ENCODE assay signal across 9 cellular contexts in the genomic region with DNA sequence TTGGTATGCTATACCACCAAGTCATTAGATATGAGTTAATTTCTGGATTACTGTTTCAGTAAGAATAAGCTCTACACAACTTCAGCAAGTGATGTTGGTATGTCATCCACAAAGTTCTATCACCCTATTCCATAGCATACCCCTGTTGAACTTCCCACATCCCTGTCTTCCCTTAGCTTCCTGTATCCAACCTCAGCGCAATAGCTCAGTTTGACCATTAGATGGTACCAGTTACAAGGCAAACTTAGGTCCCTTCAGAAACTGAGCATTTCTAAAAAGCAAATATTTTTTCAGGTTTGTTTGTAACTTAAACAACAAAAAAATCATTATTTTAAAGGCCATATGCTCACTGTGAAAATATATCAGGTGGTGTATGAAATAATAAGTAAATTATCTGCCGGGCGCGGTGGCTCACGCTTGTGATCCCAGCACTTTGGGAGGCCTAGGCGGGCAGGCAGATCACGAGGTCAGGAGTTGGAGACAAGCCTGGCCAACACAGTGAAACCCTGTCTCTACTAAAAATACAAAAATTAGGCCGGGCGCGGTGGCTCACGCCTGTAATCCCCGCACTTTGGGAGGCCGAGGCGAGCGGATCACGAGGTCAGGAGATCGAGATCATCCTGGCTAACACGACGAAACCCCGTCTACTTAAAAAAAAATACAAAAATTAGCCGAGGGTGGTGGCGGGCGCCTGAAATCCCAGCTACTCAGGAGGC. TPM values are rescaled to one million over a fixed set of nuclear protein-coding genes. Genes with fewer than 3 reads are reported as not detected.
DNase-seq lines count a peak whose midpoint lies in the region; ATAC-seq, FAIRE-seq and TF ChIP-seq lines count a peak whose summit lies in the region.
"Had no signal": no experiment of that assay in that cellular context is flagged by ENCODE, and none has a peak within 500 bp of the region (broad histone marks: within the 10 kb centered on the region; RNA-seq: fewer than 3 reads in every experiment).

No MANE protein-coding gene starts in this region.

- CTCF ChIA-PET in Calu3 (lab: Charles Lee): interaction anchor here (0.5 to 3.6 kb wide), 8 partner anchors 9 to 51 kb away, joined by 3 to 100 read pairs (median 4); a partner anchor contains a TSS

- no peaks in the 10 kb centered on the region for H3K9me3 ChIP-seq in SU-DHL-6 (ENCODE audit: insufficient read depth, low read length)
- H3K9me3 ChIP-seq in keratinocyte (ENCODE audit: control insufficient read depth, low read depth, low read length): no peaks in the 10 kb centered on the region

- DNase-seq in Calu3 (peak; percentile 21), HL-60 (ENCODE audit: low read depth in 1 of 2, low spot score in 1 of 2) (no peak), keratinocyte (ENCODE audit: low read depth, low spot score) (no peak)
- no peak for DNase-seq in activated CD8-positive, alpha-beta memory T cell treated with anti-CD3 and anti-CD28 coated beads, Interleukin-2, amount 50 U/mL, for 48 hours
- no peak for DNase-seq in stimulated activated CD4-positive, alpha-beta T cell treated with anti-CD3 and anti-CD28 coated beads, Interleukin-4, amount 100 ng/mL, for 24 hours

- peaks cover 3% of the 10 kb centered on the region; the same call in 1 of the 2 replicates for H3F3A ChIP-seq in SU-DHL-6 (ENCODE audit: insufficient read depth)

- no peaks in the 10 kb centered on the region for H3K9me1 ChIP-seq in keratinocyte (ENCODE audit: control insufficient read depth, extremely low read depth, insufficient read depth, low read length)

- no peak overlapping the region for H3K27ac ChIP-seq in HL-60 (replicated peaks)
- no peak overlapping the region for H3K27ac ChIP-seq in SU-DHL-6 (ENCODE audit: low read depth, low read length)
- no peak overlapping the region for H3K27ac ChIP-seq in keratinocyte (ENCODE audit: control insufficient read depth, insufficient read depth, low read length)

- H3K27me3 Mint-ChIP-seq in Calu3 (ENCODE audit: unreplicated experiment): no peaks in the 10 kb centered on the region
- H3K27me3 Mint-ChIP-seq: IgD-negative memory B cell had no signal

- dilution Hi-C loops in keratinocyte (cut with MboI; ENCODE audit: extremely low pct_ligation_motif_present, low sequenced_read_pairs): no loop called here

- no peak for ATAC-seq in GM18498 (IDR thresholded peaks at IDR 0.05; ENCODE audit: unreplicated experiment)
- ATAC-seq in GM19467 (IDR thresholded peaks at IDR 0.05; ENCODE audit: unreplicated experiment): no peak

- no peaks in the 10 kb centered on the region for H3K27me3 ChIP-seq in HL-60 (ENCODE audit: insufficient read depth, poor library complexity, severe bottlenecking)
- no peaks in the 10 kb centered on the region for H3K27me3 ChIP-seq in SU-DHL-6 (ENCODE audit: low read length)
- H3K27me3 ChIP-seq in keratinocyte (ENCODE audit: control insufficient read depth, extremely low read depth, insufficient read depth, low read length): no peaks in the 10 kb centered on the region

- no peaks in the 10 kb centered on the region for H3K4me1 Mint-ChIP-seq in Calu3 (ENCODE audit: low read depth, unreplicated experiment)

- BruUV-seq in Calu3 (replicated peaks; lab: Mats Ljungman, UMichigan): no TSS peak

- H3K4me3 Mint-ChIP-seq in Calu3 (ENCODE audit: low read depth, unreplicated experiment): no peak overlapping the region

- H3K79me2 ChIP-seq in SU-DHL-6 (ENCODE audit: insufficient read depth, low read length) (no peaks in the 10 kb centered on the region), keratinocyte (ENCODE audit: control insufficient read depth, insufficient read depth, low read length) (no peaks in the 10 kb centered on the region)

- TF ChIP-seq CTCF in Calu3 (IDR thresholded peaks at IDR 0.05; ENCODE audit: unreplicated experiment): peak; percentile 61
- peak; percentile 39 for TF ChIP-seq CTCF in HL-60 (IDR thresholded peaks at IDR 0.05; ENCODE audit: insufficient read depth, low read length)
- peak; percentile 54 for TF ChIP-seq CTCF in SU-DHL-6 (IDR thresholded peaks at IDR 0.05; ENCODE audit: insufficient read depth, low read length, poor library complexity, severe bottlenecking)
- peak; percentile 67 to 92 (median 77) for TF ChIP-seq CTCF in keratinocyte (optimal IDR thresholded peaks at IDR 0.05 in 1 of 3, IDR thresholded peaks at IDR 0.05 in 1 of 3, conservative IDR thresholded peaks at IDR 0.05 in 1 of 3; ENCODE audit: extremely low read depth in 1 of 3, insufficient read depth in 2 of 3, low read length in 3 of 3)

- H3K9me2 ChIP-seq in SU-DHL-6 (replicated peaks; ENCODE audit: insufficient read depth, low read length): no peaks in the 10 kb centered on the region

- H3K4me3 ChIP-seq in HL-60 (replicated peaks; ENCODE audit: insufficient read depth, low read length) (no peak overlapping the region), SU-DHL-6 (ENCODE audit: insufficient read depth, low read length, poor library complexity, severe bottlenecking) (no peak overlapping the region), keratinocyte (ENCODE audit: control insufficient read depth in 2 of 3, extremely low read depth in 1 of 3, insufficient read depth in 2 of 3, low read depth in 1 of 3, low read length in 3 of 3) (no peak overlapping the region)

- no peaks in the 10 kb centered on the region for H3K9me3 Mint-ChIP-seq in Calu3 (ENCODE audit: low read depth, unreplicated experiment)
- H3K9me3 Mint-ChIP-seq: IgD-negative memory B cell had no signal

- peaks cover 16% of the 10 kb centered on the region for H3K36me3 Mint-ChIP-seq in Calu3 (ENCODE audit: insufficient read depth, unreplicated experiment)
- H3K36me3 Mint-ChIP-seq: IgD-negative memory B cell had no signal

- no peak overlapping the region for H3K4me2 ChIP-seq in SU-DHL-6 (ENCODE audit: low read depth, low read length, poor library complexity, severe bottlenecking)
- peak overlapping the region; percentile 32 for H3K4me2 ChIP-seq in keratinocyte (ENCODE audit: control insufficient read depth, extremely low read depth, insufficient read depth, low read depth, low read length)

- H3K36me3 ChIP-seq in SU-DHL-6 (ENCODE audit: low read length) (no peaks in the 10 kb centered on the region), keratinocyte (ENCODE audit: control insufficient read depth in 2 of 2, extremely low read depth in 1 of 2, insufficient read depth in 2 of 2, low read length in 2 of 2) (no peaks in the 10 kb centered on the region)

- H2AFZ ChIP-seq in SU-DHL-6 (ENCODE audit: low read depth, low read length, severe bottlenecking): no peak overlapping the region
- no peak overlapping the region for H2AFZ ChIP-seq in keratinocyte (ENCODE audit: control insufficient read depth, low read length)

- FAIRE-seq in keratinocyte (lab: Jason Lieb, UNC): peak; percentile 68

- peaks cover 16% of the 10 kb centered on the region for H3K4me1 ChIP-seq in keratinocyte (ENCODE audit: control insufficient read depth, extremely low read depth, insufficient read depth, low read length)

- no peak overlapping the region for H3K27ac Mint-ChIP-seq in Calu3 (ENCODE audit: unreplicated experiment)

- H4K20me1 ChIP-seq in SU-DHL-6 (ENCODE audit: low read depth, low read length) (no peaks in the 10 kb centered on the region), keratinocyte (ENCODE audit: control insufficient read depth, extremely low read depth, insufficient read depth, low read length) (no peaks in the 10 kb centered on the region)

- H3K9ac ChIP-seq in SU-DHL-6 (ENCODE audit: low read length) (no peak overlapping the region), keratinocyte (ENCODE audit: control insufficient read depth, extremely low read depth, insufficient read depth, low read length) (no peak overlapping the region)

- intact Hi-C loops in Calu3 (cut with micrococcal nuclease; ENCODE audit: unreplicated experiment): no loop called here

RNA-seq across cellular contexts. Expression of a gene that starts 8.8 kb away (rescaled TPM):
- not detected in 2 replicates for total RNA-seq in Calu3 (2022)
- not detected in 3 replicates for polyA plus RNA-seq in keratinocyte
- not detected for polyA plus RNA-seq in keratinocyte (2011; ENCODE audit: low read depth)
- not detected in 2 replicates for polyA plus RNA-seq in keratinocyte (2011; cell fraction: cytosol; rRNA removed)
- not detected in 2 replicates for polyA plus RNA-seq in keratinocyte (2011; cell fraction: nucleus; rRNA removed)
- polyA plus RNA-seq in keratinocyte (2012; ENCODE audit: low replicate concordance): 0.11 and 0.14 TPM in 2 replicates
- not detected in 3 replicates for polyA minus RNA-seq in keratinocyte
- not detected for polyA minus RNA-seq in keratinocyte (2011; cell fraction: cytosol; rRNA and poly(A)+ RNA removed)
- not detected in 2 replicates for polyA minus RNA-seq in keratinocyte (2011; cell fraction: nucleus; rRNA and poly(A)+ RNA removed)
- polyA plus RNA-seq: IgD-negative memory B cell had no signal

RNA-seq across cellular contexts. Expression of a gene that starts 15.1 kb away (rescaled TPM):
- total RNA-seq in Calu3 (2022): 35.3 and 42.2 TPM in 2 replicates
- 10.4 to 18.9 TPM (median 18.9 TPM) in 3 replicates for polyA plus RNA-seq in keratinocyte
- polyA plus RNA-seq in keratinocyte (2011; ENCODE audit: low read depth): 4.6 TPM
- 4.7 and 5.5 TPM in 2 replicates for polyA plus RNA-seq in keratinocyte (2011; cell fraction: cytosol; rRNA removed)
- 139 and 170 TPM in 2 replicates for polyA plus RNA-seq in keratinocyte (2011; cell fraction: nucleus; rRNA removed)
- polyA plus RNA-seq in keratinocyte (2012; ENCODE audit: low replicate concordance): 11.4 and 12.9 TPM in 2 replicates
- polyA minus RNA-seq in keratinocyte: 13.0 to 36.7 TPM (median 16.0 TPM) in 3 replicates
- polyA minus RNA-seq in keratinocyte (2011; cell fraction: cytosol; rRNA and poly(A)+ RNA removed): 2.7 TPM
- 24.5 and 31.4 TPM in 2 replicates for polyA minus RNA-seq in keratinocyte (2011; cell fraction: nucleus; rRNA and poly(A)+ RNA removed)

RNA-seq across cellular contexts. Expression of a gene that starts 32.9 kb away (rescaled TPM):
- total RNA-seq in Calu3 (2022): 0.83 TPM in 1 of 2 replicates, not detected in the other
- 17.4 to 26.3 TPM (median 22.5 TPM) in 3 replicates for polyA plus RNA-seq in keratinocyte
- 2.8 TPM for polyA plus RNA-seq in keratinocyte (2011; ENCODE audit: low read depth)
- 21.5 and 22.4 TPM in 2 replicates for polyA plus RNA-seq in keratinocyte (2011; cell fraction: cytosol; rRNA removed)
- polyA plus RNA-seq in keratinocyte (2011; cell fraction: nucleus; rRNA removed): 37.8 and 49.7 TPM in 2 replicates
- 3.6 and 15.0 TPM in 2 replicates for polyA plus RNA-seq in keratinocyte (2012; ENCODE audit: low replicate concordance)
- 22.3 to 33.2 TPM (median 25.4 TPM) in 3 replicates for polyA minus RNA-seq in keratinocyte
- polyA minus RNA-seq in keratinocyte (2011; cell fraction: cytosol; rRNA and poly(A)+ RNA removed): 12.3 TPM
- polyA minus RNA-seq in keratinocyte (2011; cell fraction: nucleus; rRNA and poly(A)+ RNA removed): 9.1 and 13.4 TPM in 2 replicates
